ENCODE assay signal across 17 cellular contexts in genomic region chr21:42366292-42367010, GRCh38. TPM values are rescaled to one million over a fixed set of nuclear protein-coding genes. Genes with fewer than 3 reads are reported as not detected.
A peak's percentile ranks its signal among the peaks of the same experiment; 100 is the strongest.
DNase-seq lines count a peak whose midpoint lies in the region; FAIRE-seq and TF ChIP-seq lines count a peak whose summit lies in the region.
"Had no signal": no experiment of that assay in that cellular context is flagged by ENCODE, and none has a peak within 500 bp of the region (broad histone marks: within the 10 kb centered on the region; RNA-seq: fewer than 3 reads in every experiment).

TSS of gene TFF1 (minus strand) at chr21:42366535. CDS start at chr21:42366495, 40 bp downstream.

- H3K4me2 ChIP-seq in GM23248 (ENCODE audit: unreplicated experiment) (no peak within 1 kb of the TSS), PC-9 (peak within 1 kb of the TSS; percentile 26), H1 (ENCODE audit: insufficient read depth in 1 of 2, low read depth in 2 of 2, low read length in 2 of 2) (no peak within 1 kb of the TSS), smooth muscle cell (peak within 1 kb of the TSS; percentile 29)

- no peak within 1 kb of the TSS for H3K14ac ChIP-seq in H1 (ENCODE audit: insufficient read length)

- no peaks in the 10 kb centered on the region for H3K23me2 ChIP-seq in H1 (ENCODE audit: low read depth, low read length)

- DNase-seq in GM23248: peak; percentile 7
- peak; percentile 50 to 87 for DNase-seq in PC-9
- DNase-seq in H1 (ENCODE audit: low read depth in 1 of 2, low spot score in 2 of 2): no peak
- no peak for DNase-seq in smooth muscle cell (lab: John Stamatoyannopoulos, UW; ENCODE audit: unreplicated experiment)
- DNase-seq in GM19238 (ENCODE audit: insufficient read length, low spot score): no peak
- no peak for DNase-seq in cardiac septum (ENCODE audit: low spot score)
- no peak for DNase-seq in NCI-H2029 treated with DMSO at 0.1 percent for 48 hours (lab: John Stamatoyannopoulos, UW)
- DNase-seq: activated naive CD8-positive, alpha-beta T cell treated with anti-CD3 and anti-CD28 coated beads, Interleukin-2, amount 50 U/mL, for 24 hours; activated T-cell treated with anti-CD3 and anti-CD28 coated beads, Interleukin-2, amount 50 U/mL, for 24 hours; left ventricle myocardium inferior; MG63; stimulated activated CD4-positive, alpha-beta T cell treated with anti-CD3 and anti-CD28 coated beads, Interleukin-4, amount 100 ng/mL, for 24 hours; T-cell; uterus had no signal

- H3K4me1 ChIP-seq in GM23248 (ENCODE audit: insufficient read depth) (no peaks in the 10 kb centered on the region), PC-9 (replicated peaks; ENCODE audit: insufficient read depth) (peaks cover 47% of the 10 kb centered on the region), H1 (replicated peaks in 1 of 4; ENCODE audit: control insufficient read depth in 3 of 4, insufficient read depth in 4 of 4, low read length in 3 of 4) (no peaks in the 10 kb centered on the region; a peak in 3 of 7 replicates), smooth muscle cell (ENCODE audit: low read depth) (no peaks in the 10 kb centered on the region)
- H3K4me1 ChIP-seq: HAP-1, left ventricle myocardium inferior, right atrium auricular region, uterus had no signal

- no peak within 1 kb of the TSS for H3K23ac ChIP-seq in H1 (ENCODE audit: insufficient read length)

- H3K4me3 ChIP-seq in GM23248 (no peak within 1 kb of the TSS), PC-9 (no peak within 1 kb of the TSS), H1 (ENCODE audit: extremely low read depth in 1 of 4, insufficient read depth in 2 of 4, low read depth in 3 of 4, low read length in 4 of 4) (no peak within 1 kb of the TSS), smooth muscle cell (no peak within 1 kb of the TSS)
- H3K4me3 ChIP-seq: HAP-1, left ventricle myocardium inferior, MG63, right atrium auricular region, uterus had no signal

- no peak within 1 kb of the TSS for H2BK5ac ChIP-seq in H1 (ENCODE audit: low read depth, low read length)

- no peak within 1 kb of the TSS for H4K5ac ChIP-seq in H1 (ENCODE audit: insufficient read length, low read depth, low read length)

- H2AFZ ChIP-seq in GM23248 (no peak within 1 kb of the TSS), PC-9 (no peak within 1 kb of the TSS), H1 (ENCODE audit: low read length) (no peak within 1 kb of the TSS), smooth muscle cell (ENCODE audit: low read depth) (no peak within 1 kb of the TSS)

- H3K36me3 ChIP-seq in GM23248 (ENCODE audit: low read depth): no peaks in the 10 kb centered on the region
- H3K36me3 ChIP-seq in PC-9 (ENCODE audit: low read depth): no peaks in the 10 kb centered on the region
- no peaks in the 10 kb centered on the region for H3K36me3 ChIP-seq in H1 (ENCODE audit: control insufficient read depth in 2 of 4, insufficient read depth in 4 of 4, low read length in 3 of 4)
- no peaks in the 10 kb centered on the region for H3K36me3 ChIP-seq in smooth muscle cell (ENCODE audit: low read depth)
- H3K36me3 ChIP-seq: HAP-1, left ventricle myocardium inferior, MG63, right atrium auricular region, uterus had no signal

- peak within 1 kb of the TSS; percentile 94; the same call in 1 of the 2 replicates for H4K8ac ChIP-seq in H1 (ENCODE audit: extremely low read depth, insufficient read depth, low read length)

- no peak for FAIRE-seq in H1 (lab: Jason Lieb, UNC)

- H2BK20ac ChIP-seq in H1 (ENCODE audit: low read length): no peak within 1 kb of the TSS

- H2BK15ac ChIP-seq in H1 (ENCODE audit: low read length): no peak within 1 kb of the TSS

- no peaks in the 10 kb centered on the region for H3K79me2 ChIP-seq in GM23248 (ENCODE audit: insufficient read depth)
- no peaks in the 10 kb centered on the region for H3K79me2 ChIP-seq in PC-9 (ENCODE audit: low read depth)
- no peaks in the 10 kb centered on the region for H3K79me2 ChIP-seq in H1 (ENCODE audit: control insufficient read depth in 1 of 2, insufficient read depth in 2 of 2, low read length in 2 of 2)
- no peaks in the 10 kb centered on the region for H3K79me2 ChIP-seq in smooth muscle cell (ENCODE audit: low read depth)

- H3K27me3 ChIP-seq in GM23248 (replicated peaks; ENCODE audit: insufficient read depth) (no peaks in the 10 kb centered on the region), PC-9 (ENCODE audit: insufficient read depth, low read depth) (no peaks in the 10 kb centered on the region), H1 (replicated peaks in 1 of 4; ENCODE audit: control insufficient read depth in 3 of 4, extremely low read depth in 1 of 4, insufficient read depth in 3 of 4, low read length in 3 of 4) (peaks cover 0 to 2% (median 0%) of the 10 kb centered on the region in 4 experiments; a peak in 1 of 7 replicates), smooth muscle cell (ENCODE audit: low read depth) (no peaks in the 10 kb centered on the region)
- H3K27me3 ChIP-seq: right atrium auricular region, uterus had no signal

- WGBS in GM23248 (ENCODE audit: low coverage in 1 of 2, low lambda C conversion rate in 2 of 2, missing lambda C conversion rate in 2 of 2), 2 experiments: 65 to 69% methylated on average over 19 of the region's 19 CpGs
- 85% methylated on average over 19 of the region's 19 CpGs; no CpG with 5 or more reads in 1 of the 2 experiments for WGBS in H1 (ENCODE audit: extremely low coverage in 1 of 2, insufficient coverage in 1 of 2, insufficient read length in 1 of 2, insufficient replicate concordance in 2 of 2, low coverage in 1 of 2, low lambda C conversion rate in 2 of 2, missing lambda C conversion rate in 1 of 2), 2 experiments
- WGBS in smooth muscle cell (ENCODE audit: low lambda C conversion rate): 55% methylated on average over 19 of the region's 19 CpGs

- H3K4ac ChIP-seq in H1 (replicated peaks; ENCODE audit: insufficient read length, low read depth, low read length): no peak within 1 kb of the TSS

- no peak for TF ChIP-seq CTCF in PC-9 (conservative IDR thresholded peaks at IDR 0.05)
- TF ChIP-seq CTCF in H1 (IDR thresholded peaks at IDR 0.05; ENCODE audit: control extremely low read depth in 1 of 3, insufficient read depth in 1 of 3, low read depth in 1 of 3, low read length in 3 of 3): no peak
- TF ChIP-seq CTCF in smooth muscle cell (IDR thresholded peaks at IDR 0.05; ENCODE audit: borderline replicate concordance, insufficient read depth, poor library complexity, severe bottlenecking): no peak

- TF ChIP-seq POLR2A in H1 (IDR thresholded peaks at IDR 0.05; ENCODE audit: control extremely low read depth in 1 of 2, low read depth in 2 of 2, low read length in 2 of 2): no peak

- peak within 1 kb of the TSS; percentile 58 for H4K91ac ChIP-seq in H1 (replicated peaks; ENCODE audit: insufficient read length, low read length)

- TF ChIP-seq RAD21 in H1 (IDR thresholded peaks at IDR 0.05 in 1 of 2, conservative IDR thresholded peaks at IDR 0.05 in 1 of 2; ENCODE audit: low read depth in 2 of 2, low read length in 2 of 2): no peak

- H3K9me3 ChIP-seq in GM23248 (ENCODE audit: low read depth) (no peaks in the 10 kb centered on the region), PC-9 (ENCODE audit: insufficient read depth, low read depth) (no peaks in the 10 kb centered on the region), H1 (ENCODE audit: insufficient read depth in 2 of 2, low read depth in 1 of 2, low read length in 1 of 2) (no peaks in the 10 kb centered on the region), smooth muscle cell (replicated peaks; ENCODE audit: low read depth) (no peaks in the 10 kb centered on the region)
- H3K9me3 ChIP-seq: HAP-1, left ventricle myocardium inferior, MG63, right atrium auricular region, uterus had no signal

- no peak within 1 kb of the TSS for H3K27ac ChIP-seq in GM23248
- peak within 1 kb of the TSS; percentile 81 for H3K27ac ChIP-seq in PC-9
- no peak within 1 kb of the TSS for H3K27ac ChIP-seq in H1 (ENCODE audit: low read depth, low read length)
- H3K27ac ChIP-seq in smooth muscle cell (ENCODE audit: low read depth): peak within 1 kb of the TSS; percentile 73
- H3K27ac ChIP-seq: left ventricle myocardium inferior, right atrium auricular region, uterus had no signal

- CTCF ChIA-PET in PC-9 (lab: Charles Lee) (interaction anchor here (0.5 to 0.9 kb wide), 3 partner anchors 15 to 754 kb away, joined by 3 to 7 read pairs (median 4); no protein-coding TSS in a partner anchor), H1 (lab: Charles Lee; ENCODE audit: partially characterized antibody) (interaction anchor here (0.7 to 3.5 kb wide), 8 partner anchors 12 to 107 kb away, joined by 3 to 20 read pairs (median 4); no protein-coding TSS in a partner anchor)

- no peak for TF ChIP-seq EP300 in H1 (IDR thresholded peaks at IDR 0.05; ENCODE audit: borderline replicate concordance in 1 of 2, low read depth in 2 of 2, low read length in 2 of 2)

- H2AK5ac ChIP-seq in H1 (ENCODE audit: low read depth, low read length): no peak within 1 kb of the TSS

- intact Hi-C loops in PC-9 (cut with micrococcal nuclease; ENCODE audit: unreplicated experiment): no loop called here
- intact Hi-C loops in cardiac septum (cut with DNase I): no loop called here

- H3F3A ChIP-seq in GM23248 (ENCODE audit: insufficient read depth) (no peaks in the 10 kb centered on the region), PC-9 (ENCODE audit: insufficient read depth, low read depth) (peaks cover 25% of the 10 kb centered on the region), smooth muscle cell (ENCODE audit: low read depth) (no peaks in the 10 kb centered on the region)

- H4K20me1 ChIP-seq in GM23248 (ENCODE audit: insufficient read depth) (no peaks in the 10 kb centered on the region), PC-9 (ENCODE audit: insufficient read depth) (no peaks in the 10 kb centered on the region), H1 (replicated peaks in 1 of 2; ENCODE audit: control insufficient read depth in 1 of 2, insufficient read depth in 2 of 2, low read length in 2 of 2) (no peaks in the 10 kb centered on the region), smooth muscle cell (ENCODE audit: low read depth) (no peaks in the 10 kb centered on the region)

- BruUV-seq in PC-9 (replicated peaks; lab: Mats Ljungman, UMichigan): no TSS peak

- no peak within 1 kb of the TSS for H3K56ac ChIP-seq in H1 (replicated peaks; ENCODE audit: insufficient read length, low read depth, low read length)

- in situ Hi-C loops in GM23248 (cut with MboI): no loop called here

- no peak within 1 kb of the TSS for H2BK120ac ChIP-seq in H1 (replicated peaks; ENCODE audit: low read depth, low read length)

- H3K18ac ChIP-seq in H1 (ENCODE audit: extremely low read depth, low read length): no peak within 1 kb of the TSS

- no peak within 1 kb of the TSS for H2BK12ac ChIP-seq in H1 (ENCODE audit: low read depth, low read length)

- POLR2A ChIA-PET in PC-9 (lab: Charles Lee; ENCODE audit: unreplicated experiment) (no interaction called here), H1 (lab: Charles Lee; ENCODE audit: partially characterized antibody) (no interaction called here)

- H3K9me2 ChIP-seq in GM23248 (ENCODE audit: insufficient read depth): no peaks in the 10 kb centered on the region
- no peaks in the 10 kb centered on the region for H3K9me2 ChIP-seq in PC-9 (ENCODE audit: insufficient read depth)

- H3K79me1 ChIP-seq in H1 (ENCODE audit: low read depth, low read length): no peaks in the 10 kb centered on the region

- no peak within 1 kb of the TSS for H3K9ac ChIP-seq in GM23248
- no peak within 1 kb of the TSS for H3K9ac ChIP-seq in H1 (replicated peaks in 1 of 4; ENCODE audit: extremely low read depth in 1 of 4, low read depth in 3 of 4, low read length in 3 of 4)
- no peak within 1 kb of the TSS for H3K9ac ChIP-seq in smooth muscle cell (ENCODE audit: low read depth)

RNA-seq across cellular contexts. Expression of gene TFF1, which starts in this region (rescaled TPM):
- total RNA-seq in GM23248 (2014; rRNA removed; shearing (Covaris generic)): not detected in 2 replicates
- polyA plus RNA-seq in GM23248 (2016; fragmentation: Nextera tagmentation; extraction: Ambion mirVana) (not detected in 2 replicates), H1 (2011; rRNA removed) (not detected in 2 replicates), smooth muscle cell (8.1 and 8.6 TPM in 2 replicates)
- total RNA-seq in PC-9 (2021) (2.2 and 5.7 TPM in 2 replicates), smooth muscle cell (3.3 and 7.9 TPM in 2 replicates), cardiac septum (not detected)
- total RNA-seq in H1 (2021; fragmentation: NEBNext Ultra II Directional; extraction: Animal tissue kit (Norgen Biotek cat#: 25700)): not detected in 2 replicates
- not detected for polyA plus RNA-seq in H1 (2011; cell fraction: cytosol; rRNA removed)
- not detected for polyA plus RNA-seq in H1 (2011; cell fraction: nucleus; rRNA removed)
- not detected in 4 replicates for polyA plus RNA-seq in H1 (2012, experiment 1 of 2)
- polyA plus RNA-seq in H1 (2012, experiment 2 of 2): not detected
- polyA plus RNA-seq in H1 (2013, experiment 1 of 2): not detected
- polyA plus RNA-seq in H1 (2013, experiment 2 of 2): not detected
- not detected in 2 replicates for polyA minus RNA-seq in H1 (2011; rRNA and poly(A)+ RNA removed)
- polyA minus RNA-seq in H1 (2011; cell fraction: cytosol; rRNA and poly(A)+ RNA removed): not detected
- polyA minus RNA-seq in H1 (2011; cell fraction: nucleus; rRNA and poly(A)+ RNA removed): not detected
- total RNA-seq: fibroblast of lung, left ventricle myocardium inferior, right atrium auricular region, uterus had no signal
- polyA plus RNA-seq: fibroblast of lung had no signal

Comparison
In these comparisons a context has a peak if more than half of its experiments do, and no peak if none do; other contexts are left out.
1. Peak in DNase-seq in GM23248; RNA of the gene not detected or under 1 TPM.
2. DNase-seq: peak in PC-9 (2 of 2); none in H1 (0 of 2), smooth muscle cell (single experiment), GM19238 (single experiment), cardiac septum (single experiment) and NCI-H2029 treated with DMSO at 0.1 percent for 48 hours (single experiment).
3. H3K27ac ChIP-seq: peak in PC-9 (single experiment) and smooth muscle cell (single experiment); none in GM23248 (single experiment) and H1 (single experiment).
4. H3K4me2 ChIP-seq: peak in PC-9 (single experiment) and smooth muscle cell (single experiment); none in GM23248 (single experiment) and H1 (0 of 2).